ENCODE assay signal across 8 cellular contexts in genomic region chr14:61321385-61322010, GRCh38. TPM values are rescaled to one million over a fixed set of nuclear protein-coding genes. Genes with fewer than 3 reads are reported as not detected.
DNase-seq lines count a peak whose midpoint lies in the region; ATAC-seq and TF ChIP-seq lines count a peak whose summit lies in the region.

Gene PRKCH (plus strand): TSS chr14:61321579. CDS start chr14:61322102, 523 bp downstream.

- peak within 1 kb of the TSS; percentile 92 for H3K9ac ChIP-seq in mammary epithelial cell (ENCODE audit: insufficient read depth, low read length)

- dilution Hi-C loops in mammary epithelial cell (cut with HindIII; ENCODE audit: low sequenced_read_pairs): no loop called here

- BruUV-seq in mammary epithelial cell (replicated peaks; lab: Mats Ljungman, UMichigan) (no TSS peak), OCI-LY7 (replicated peaks; lab: Mats Ljungman, UMichigan) (no TSS peak)

- intact Hi-C loops in mammary epithelial cell (cut with micrococcal nuclease): loop anchor here (1.0 to 5.0 kb wide), 5 partner anchors 35 to 135 kb away; partner anchors contain the start of gene TMEM30B
- intact Hi-C loops in OCI-LY7 (cut with micrococcal nuclease; ENCODE audit: unreplicated experiment): no loop called here

- peak; percentile 90 for DNase-seq in COLO668 (lab: John Stamatoyannopoulos, UW; ENCODE audit: unreplicated experiment)
- peak; percentile 24 for DNase-seq in MV-4-11 (lab: John Stamatoyannopoulos, UW)
- DNase-seq in mammary epithelial cell: peak; percentile 76
- peak; percentile 52 for DNase-seq in iris pigment epithelial cell (ENCODE audit: low read depth)
- DNase-seq in stimulated activated CD4-positive, alpha-beta T cell treated with anti-CD3 and anti-CD28 coated beads, Interleukin-15, amount 100 ng/mL, for 1 hour (ENCODE audit: low read depth in 1 of 2, low spot score in 1 of 2): peak; percentile 68 to 70
- no peak for DNase-seq in OCI-LY7 (ENCODE audit: low spot score)

- in situ Hi-C loops in mammary epithelial cell (cut with MboI; ENCODE audit: low sequenced_read_pairs in 2 of 2): loop anchor here in 1 of 2 donors (10.0 kb wide), 1 partner anchor 133 kb away; no protein-coding TSS in a partner anchor

- CTCF ChIA-PET in mammary epithelial cell (lab: Charles Lee; ENCODE audit: low non-redundant PET) (no interaction called here), OCI-LY7 (lab: Charles Lee; ENCODE audit: unreplicated experiment) (no interaction called here)

- H3K4me1 ChIP-seq in mammary epithelial cell (ENCODE audit: insufficient read depth, low read length) (peaks cover 15% of the 10 kb centered on the region), OCI-LY7 (ENCODE audit: insufficient read depth, low read length, poor library complexity, severe bottlenecking) (no peaks in the 10 kb centered on the region)

- H3K4me3 ChIP-seq in mammary epithelial cell (replicated peaks in 1 of 3; ENCODE audit: insufficient read depth in 1 of 3, low read depth in 2 of 3, low read length in 3 of 3) (peak within 1 kb of the TSS; percentile 84 to 90 (median 84)), OCI-LY7 (ENCODE audit: low read depth, low read length, poor library complexity, severe bottlenecking) (no peak within 1 kb of the TSS)

- peaks cover 30% of the 10 kb centered on the region for H3K79me2 ChIP-seq in mammary epithelial cell (ENCODE audit: insufficient read depth, low read length)
- H3K79me2 ChIP-seq in OCI-LY7 (ENCODE audit: insufficient read depth, low read depth, low read length): no peaks in the 10 kb centered on the region

- no peaks in the 10 kb centered on the region for H3K9me2 ChIP-seq in OCI-LY7 (ENCODE audit: insufficient read depth, low read length)

- H2AFZ ChIP-seq in mammary epithelial cell (ENCODE audit: low read depth, low read length) (peak within 1 kb of the TSS; percentile 99), OCI-LY7 (ENCODE audit: low read length) (no peak within 1 kb of the TSS)

- H3K36me3 ChIP-seq in mammary epithelial cell (ENCODE audit: insufficient read depth, low read length) (no peaks in the 10 kb centered on the region), OCI-LY7 (ENCODE audit: insufficient read depth, low read length) (no peaks in the 10 kb centered on the region)

- H3K4me2 ChIP-seq in mammary epithelial cell (ENCODE audit: insufficient read depth, low read depth, low read length) (peak within 1 kb of the TSS; percentile 100), OCI-LY7 (ENCODE audit: low read length) (no peak within 1 kb of the TSS)

- peak within 1 kb of the TSS; percentile 92 for H3K27ac ChIP-seq in VCaP
- H3K27ac ChIP-seq in mammary epithelial cell (ENCODE audit: insufficient read depth, low read depth, low read length): peak within 1 kb of the TSS; percentile 97
- no peak within 1 kb of the TSS for H3K27ac ChIP-seq in OCI-LY7 (ENCODE audit: low read depth, low read length, poor library complexity, severe bottlenecking)

- 0% methylated on average over 8 of the region's 66 CpGs for WGBS in mammary epithelial cell (ENCODE audit: low coverage, missing lambda C conversion rate)

- no peaks in the 10 kb centered on the region for H3K9me3 ChIP-seq in mammary epithelial cell (replicated peaks; ENCODE audit: insufficient read depth, low read length)
- no peaks in the 10 kb centered on the region for H3K9me3 ChIP-seq in OCI-LY7 (ENCODE audit: low read length)

- POLR2A ChIA-PET in OCI-LY7 (lab: Charles Lee): no interaction called here

- TF ChIP-seq CTCF in VCaP (conservative IDR thresholded peaks at IDR 0.05) (peak; percentile 42), mammary epithelial cell (conservative IDR thresholded peaks at IDR 0.05 in 1 of 2, IDR thresholded peaks at IDR 0.05 in 1 of 2; ENCODE audit: extremely low read depth in 1 of 2, insufficient read depth in 1 of 2, low read depth in 1 of 2, low read length in 2 of 2) (peak in 1 of 2 donors; percentile 38), OCI-LY7 (conservative IDR thresholded peaks at IDR 0.05; ENCODE audit: low read length) (no peak)

- H3K27me3 ChIP-seq in mammary epithelial cell (ENCODE audit: insufficient read depth, low read length): no peaks in the 10 kb centered on the region

- H4K20me1 ChIP-seq in mammary epithelial cell (ENCODE audit: insufficient read depth, low read length): no peaks in the 10 kb centered on the region
- H4K20me1 ChIP-seq in OCI-LY7 (ENCODE audit: insufficient read depth, low read length): no peaks in the 10 kb centered on the region

- peak; percentile 52 for ATAC-seq in GM21717 (IDR thresholded peaks at IDR 0.05; ENCODE audit: unreplicated experiment)

RNA-seq across cellular contexts. Expression of gene PRKCH, which starts in this region (rescaled TPM):
- total RNA-seq in mammary epithelial cell (10 to 100 TPM in 1 of 2 donors, 1 to 10 TPM in 1; 8.8 to 16.2 TPM), OCI-LY7 (2022) (0.42 and 2.3 TPM in 2 replicates)
- 11.5 TPM for polyA plus RNA-seq in mammary epithelial cell
- polyA minus RNA-seq in mammary epithelial cell: 21.2 TPM
- total RNA-seq in OCI-LY7 (2014; rRNA removed; shearing (Covaris generic)): 0.72 and 0.85 TPM in 2 replicates
